Comparison of ENCODE assay signal across 13 cellular contexts in the genomic region with DNA sequence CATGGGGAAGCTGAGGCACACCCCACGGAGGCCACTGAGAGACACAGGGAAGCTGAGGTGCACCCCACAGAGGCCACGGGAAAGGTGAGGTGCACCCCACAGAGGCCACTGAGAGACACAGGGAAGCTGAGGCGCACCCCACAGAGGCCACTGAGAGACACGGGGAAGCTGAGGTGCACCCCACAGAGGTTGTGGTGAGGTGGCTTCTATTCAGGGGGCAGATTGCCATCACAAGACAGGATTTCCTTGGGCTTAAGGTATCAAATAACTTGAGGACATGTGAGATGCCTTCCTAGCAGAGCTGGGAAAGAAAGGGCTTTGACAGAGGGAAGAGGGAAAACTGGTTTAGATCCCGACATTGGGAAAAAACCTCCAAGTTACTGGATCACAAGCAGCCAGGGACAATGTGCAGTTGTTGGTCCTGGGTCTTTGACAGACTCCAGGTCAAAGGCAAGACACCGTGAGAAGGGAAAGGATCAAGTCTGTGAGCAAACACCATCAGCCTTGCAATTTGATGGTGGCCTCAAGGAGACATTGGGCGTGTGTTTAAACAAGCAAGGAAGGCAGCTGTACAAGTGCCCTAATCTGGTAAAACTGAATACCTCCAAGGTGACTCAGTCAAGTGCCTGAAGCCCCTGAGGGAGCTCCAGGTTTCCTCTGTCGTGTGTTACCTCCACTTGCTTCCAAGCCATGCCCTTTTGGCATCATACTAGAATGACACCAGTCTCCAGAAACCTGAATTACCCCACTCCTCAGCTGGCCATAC.
DNase-seq lines count a peak whose midpoint lies in the region; ATAC-seq, FAIRE-seq and TF ChIP-seq lines count a peak whose summit lies in the region.
"Had no signal": no experiment of that assay in that cellular context is flagged by ENCODE, and none has a peak within 500 bp of the region (broad histone marks: within the 10 kb centered on the region; RNA-seq: fewer than 3 reads in every experiment).

No MANE protein-coding gene starts in this region.

- peaks cover 0 to 16% (median 5%) of the 10 kb centered on the region in 3 donors for H3K36me3 ChIP-seq in tibial artery

- no peaks in the 10 kb centered on the region for H3K9me3 ChIP-seq in tibial artery
- H3K9me3 ChIP-seq: body of pancreas, suprapubic skin had no signal

- no peak for FAIRE-seq in frontal cortex (lab: Jason Lieb, UNC)

- DNase-seq in HPDE6-E6E7 (ENCODE audit: extremely low spot score), result peak; percentile 83
- DNase-seq in islet precursor cell, result peak; percentile 94
- no peak for DNase-seq in tibial artery
- no peak for DNase-seq in frontal cortex (ENCODE audit: low spot score in 2 of 2)
- DNase-seq: DMS 273 treated with DMSO at 0.1 percent for 48 hours, NCI-H526 treated with DMSO at 0.1 percent for 48 hours, T-helper 1 cell had no signal

- H3K4me1 Mint-ChIP-seq in activated T-helper 17 cell treated with anti-CD3 and anti-CD28 coated beads, Interleukin-2, amount 50 U/mL, for 72 hours, result no peaks in the 10 kb centered on the region

- H3K27ac ChIP-seq in tibial artery, result peak overlapping the region; percentile 60 to 66
- H3K27ac ChIP-seq: suprapubic skin had no signal

- peak; percentile 34 for ATAC-seq in activated T-helper 17 cell treated with anti-CD3 and anti-CD28 coated beads, Interleukin-2, amount 50 U/mL, for 72 hours (replicated peaks)
- ATAC-seq in HG03095 (IDR thresholded peaks at IDR 0.05; ENCODE audit: unreplicated experiment), result no peak
- no peak for ATAC-seq in HG03469 (IDR thresholded peaks at IDR 0.05; ENCODE audit: unreplicated experiment)

- H3K36me3 Mint-ChIP-seq in activated T-helper 17 cell treated with anti-CD3 and anti-CD28 coated beads, Interleukin-2, amount 50 U/mL, for 72 hours (ENCODE audit: low read depth), result peaks cover 8% of the 10 kb centered on the region

- no peaks in the 10 kb centered on the region for H3K27me3 Mint-ChIP-seq in activated T-helper 17 cell treated with anti-CD3 and anti-CD28 coated beads, Interleukin-2, amount 50 U/mL, for 72 hours

- no peak overlapping the region for H3K4me3 ChIP-seq in tibial artery
- H3K4me3 ChIP-seq: body of pancreas, suprapubic skin had no signal

- H3K27me3 ChIP-seq in tibial artery, result no peaks in the 10 kb centered on the region
- H3K27me3 ChIP-seq: body of pancreas, suprapubic skin had no signal

- H3K9me3 Mint-ChIP-seq in activated T-helper 17 cell treated with anti-CD3 and anti-CD28 coated beads, Interleukin-2, amount 50 U/mL, for 72 hours, result no peaks in the 10 kb centered on the region
- H3K9me3 Mint-ChIP-seq: neural crest cell had no signal

- intact Hi-C loops in tibial artery (cut with DNase I; ENCODE audit: low total_unique reads), result no loop called here

- peaks cover 4 to 40% (median 28%) of the 10 kb centered on the region in 4 donors for H3K4me1 ChIP-seq in tibial artery
- H3K4me1 ChIP-seq: body of pancreas had no signal

- peak overlapping the region; percentile 78 for H3K27ac Mint-ChIP-seq in activated T-helper 17 cell treated with anti-CD3 and anti-CD28 coated beads, Interleukin-2, amount 50 U/mL, for 72 hours

- no peak for TF ChIP-seq CTCF in tibial artery (IDR thresholded peaks at IDR 0.05)

- no peak overlapping the region for H3K4me3 Mint-ChIP-seq in activated T-helper 17 cell treated with anti-CD3 and anti-CD28 coated beads, Interleukin-2, amount 50 U/mL, for 72 hours
- H3K4me3 Mint-ChIP-seq: neural crest cell had no signal

Comparison
In these comparisons a context has a peak if more than half of its experiments do, and no peak if none do; other contexts are left out.
1. DNase-seq: peak in HPDE6-E6E7 (single experiment) and islet precursor cell (single experiment); none in tibial artery (0 of 2) and frontal cortex (0 of 2).